ENCODE assay signal across 12 cellular contexts in genomic region chr3:4426261-4426781, GRCh38. TPM values are rescaled to one million over a fixed set of nuclear protein-coding genes. Genes with fewer than 3 reads are reported as not detected.
DNase-seq lines count a peak whose midpoint lies in the region; ATAC-seq, FAIRE-seq and TF ChIP-seq lines count a peak whose summit lies in the region.
"Had no signal": no experiment of that assay in that cellular context is flagged by ENCODE, and none has a peak within 500 bp of the region (broad histone marks: within the 10 kb centered on the region; RNA-seq: fewer than 3 reads in every experiment).

No MANE protein-coding gene starts in this region.

- TF ChIP-seq CTCF in HepG2 (CRISPR knock-in tag; IDR thresholded peaks at IDR 0.05) (no peak), right lobe of liver (IDR thresholded peaks at IDR 0.05) (no peak), hepatocyte (IDR thresholded peaks at IDR 0.05; ENCODE audit: poor library complexity) (no peak)

- peaks cover 8% of the 10 kb centered on the region for H3K79me2 ChIP-seq in HepG2 (ENCODE audit: insufficient read depth, low read length)
- peaks cover 3% of the 10 kb centered on the region for H3K79me2 ChIP-seq in hepatocyte

- H3K9me3 ChIP-seq in HepG2 (ENCODE audit: low read length) = no peaks in the 10 kb centered on the region
- no peaks in the 10 kb centered on the region for H3K9me3 ChIP-seq in right lobe of liver
- H3K9me3 ChIP-seq in hepatocyte (ENCODE audit: low read depth) = no peaks in the 10 kb centered on the region
- H3K9me3 ChIP-seq: BE2C, upper lobe of right lung had no signal

- peak overlapping the region; percentile 58 for H3K27ac ChIP-seq in HepG2 (ENCODE audit: extremely low read length, insufficient read depth, low read length)
- H3K27ac ChIP-seq in right lobe of liver = no peak overlapping the region
- peak overlapping the region; percentile 55 for H3K27ac ChIP-seq in hepatocyte
- H3K27ac ChIP-seq: upper lobe of right lung had no signal

- intact Hi-C loops in HepG2 (cut with micrococcal nuclease; ENCODE audit: unreplicated experiment) = no loop called here
- intact Hi-C loops in right lobe of liver (cut with DNase I) = no loop called here
- intact Hi-C loops in left colon (cut with DNase I, micrococcal nuclease) = no loop called here

- CTCF ChIA-PET in HepG2 (lab: Yijun Ruan, JAX; ENCODE audit: low intra/inter-chr PET ratio, low total read pairs) = no interaction called here

- H2AFZ ChIP-seq in HepG2 (ENCODE audit: low read length) (no peak overlapping the region), hepatocyte (no peak overlapping the region)

- peak overlapping the region; percentile 27 for H3K4me3 Mint-ChIP-seq in activated T-helper 17 cell treated with anti-CD3 and anti-CD28 coated beads, Interleukin-2, amount 50 U/mL, for 72 hours
- H3K4me3 Mint-ChIP-seq in T-helper 2 cell treated with Interferon-gamma antibody and Interleukin-4, amounts not matched to agents 5 μg/mL and 100 μg/mL, for 36 hours = no peak overlapping the region

- H3K27me3 ChIP-seq in HepG2 (ENCODE audit: control insufficient read depth in 1 of 2, insufficient read depth in 2 of 2, low read length in 2 of 2) (no peaks in the 10 kb centered on the region), right lobe of liver (no peaks in the 10 kb centered on the region), hepatocyte (no peaks in the 10 kb centered on the region)
- H3K27me3 ChIP-seq: BE2C, upper lobe of right lung had no signal

- DNase-seq in HepG2 (ENCODE audit: low spot score) (no peak), right lobe of liver (no peak), hepatocyte (ENCODE audit: low spot score) (no peak), left colon (no peak)
- DNase-seq in T-helper 2 cell treated with Interferon-gamma antibody and Interleukin-4, amounts not matched to agents 5 μg/mL and 100 μg/mL, for 36 hours (ENCODE audit: low spot score) = no peak
- DNase-seq: NCI-H1092, NCI-H526 treated with DMSO at 0.1 percent for 48 hours, upper lobe of right lung had no signal

- POLR2A ChIA-PET in HepG2 (lab: Yijun Ruan, JAX) = interaction anchor here (1.0 to 1.3 kb wide), 2 partner anchors 41 to 67 kb away, joined by 5 to 7 read pairs; partner anchors contain the start of genes ITPR1 and SUMF1

- peak overlapping the region; percentile 83 for H3K27ac Mint-ChIP-seq in activated T-helper 17 cell treated with anti-CD3 and anti-CD28 coated beads, Interleukin-2, amount 50 U/mL, for 72 hours
- H3K27ac Mint-ChIP-seq in T-helper 2 cell treated with Interferon-gamma antibody and Interleukin-4, amounts not matched to agents 5 μg/mL and 100 μg/mL, for 36 hours = no peak overlapping the region

- H3K9me3 Mint-ChIP-seq in activated T-helper 17 cell treated with anti-CD3 and anti-CD28 coated beads, Interleukin-2, amount 50 U/mL, for 72 hours = no peaks in the 10 kb centered on the region
- peaks cover 2% of the 10 kb centered on the region for H3K9me3 Mint-ChIP-seq in T-helper 2 cell treated with Interferon-gamma antibody and Interleukin-4, amounts not matched to agents 5 μg/mL and 100 μg/mL, for 36 hours

- peak overlapping the region; percentile 29; the same call in 1 of the 2 replicates for H3K9ac ChIP-seq in HepG2 (ENCODE audit: insufficient read depth, low read depth, low read length)

- H3K36me3 ChIP-seq in HepG2 (replicated peaks in 1 of 2; ENCODE audit: control insufficient read depth in 1 of 2, insufficient read depth in 2 of 2, low read length in 2 of 2) (peaks cover 3% of the 10 kb centered on the region in 2 experiments; a peak in 2 of 5 replicates), right lobe of liver (no peaks in the 10 kb centered on the region), hepatocyte (replicated peaks; ENCODE audit: insufficient read depth, low read depth) (no peaks in the 10 kb centered on the region)
- H3K36me3 ChIP-seq: BE2C, upper lobe of right lung had no signal

- H3K9me2 ChIP-seq in hepatocyte (replicated peaks; ENCODE audit: insufficient read depth) = no peaks in the 10 kb centered on the region

- WGBS in HepG2 (ENCODE audit: low lambda C conversion rate) = 92% methylated on average over 3 of the region's 3 CpGs
- 71% methylated on average over 3 of the region's 3 CpGs for WGBS in right lobe of liver (ENCODE audit: insufficient coverage, low coverage, low lambda C conversion rate, missing lambda C conversion rate)
- 74% methylated on average over 3 of the region's 3 CpGs for whole genome bisulfite sequencing in hepatocyte (ENCODE audit: low lambda C conversion rate, missing lambda C conversion rate)

- in situ Hi-C loops in HepG2 (cut with HindIII; ENCODE audit: extremely low pct_ligation_motif_present, low pct_unique_long_range_greater_than_20kb) = no loop called here

- H3K4me1 ChIP-seq in HepG2 (ENCODE audit: insufficient read depth, low read length) = peaks cover 27% of the 10 kb centered on the region
- no peaks in the 10 kb centered on the region for H3K4me1 ChIP-seq in right lobe of liver
- peaks cover 13% of the 10 kb centered on the region for H3K4me1 ChIP-seq in hepatocyte (ENCODE audit: insufficient read depth)
- H3K4me1 ChIP-seq: BE2C had no signal

- H3K4me2 ChIP-seq in HepG2 (ENCODE audit: low read depth, low read length) (peak overlapping the region; percentile 41; the same call in 1 of the 2 replicates), hepatocyte (peak overlapping the region; percentile 44)

- no peak for ATAC-seq in HepG2
- ATAC-seq in right lobe of liver = no peak
- peak; percentile 8 for ATAC-seq in activated T-helper 17 cell treated with anti-CD3 and anti-CD28 coated beads, Interleukin-2, amount 50 U/mL, for 72 hours (replicated peaks)
- ATAC-seq in HG02642 (IDR thresholded peaks at IDR 0.05; ENCODE audit: poor library complexity, unreplicated experiment) = no peak
- no peak for ATAC-seq in left colon
- no peak for ATAC-seq in GM19324 (IDR thresholded peaks at IDR 0.05; ENCODE audit: low FRiP score, unreplicated experiment)

- peaks cover 25% of the 10 kb centered on the region for H3K4me1 Mint-ChIP-seq in activated T-helper 17 cell treated with anti-CD3 and anti-CD28 coated beads, Interleukin-2, amount 50 U/mL, for 72 hours
- H3K4me1 Mint-ChIP-seq in T-helper 2 cell treated with Interferon-gamma antibody and Interleukin-4, amounts not matched to agents 5 μg/mL and 100 μg/mL, for 36 hours (ENCODE audit: low read depth) = peaks cover 10% of the 10 kb centered on the region

- no peaks in the 10 kb centered on the region for H3K36me3 Mint-ChIP-seq in activated T-helper 17 cell treated with anti-CD3 and anti-CD28 coated beads, Interleukin-2, amount 50 U/mL, for 72 hours (ENCODE audit: low read depth)
- H3K36me3 Mint-ChIP-seq in T-helper 2 cell treated with Interferon-gamma antibody and Interleukin-4, amounts not matched to agents 5 μg/mL and 100 μg/mL, for 36 hours (ENCODE audit: low read depth) = peaks cover 8% of the 10 kb centered on the region

- H3K4me3 ChIP-seq in HepG2 (replicated peaks in 1 of 3; ENCODE audit: insufficient read depth in 1 of 3, low read depth in 2 of 3, low read length in 3 of 3) (no peak overlapping the region), right lobe of liver (no peak overlapping the region), hepatocyte (no peak overlapping the region)
- H3K4me3 ChIP-seq: upper lobe of right lung had no signal

- no peak for TF ChIP-seq RAD21 in HepG2 (CRISPR knock-in tag; IDR thresholded peaks at IDR 0.05)

- no peak for FAIRE-seq in HepG2 (lab: Jason Lieb, UNC)

- no peak for TF ChIP-seq EP300 in HepG2 (IDR thresholded peaks at IDR 0.05; ENCODE audit: low read depth in 2 of 2, low read length in 2 of 2)
- no peak for TF ChIP-seq EP300 in HepG2 (CRISPR knock-in tag; IDR thresholded peaks at IDR 0.05; ENCODE audit: borderline replicate concordance)

- H3K27me3 Mint-ChIP-seq in activated T-helper 17 cell treated with anti-CD3 and anti-CD28 coated beads, Interleukin-2, amount 50 U/mL, for 72 hours = no peaks in the 10 kb centered on the region
- no peaks in the 10 kb centered on the region for H3K27me3 Mint-ChIP-seq in T-helper 2 cell treated with Interferon-gamma antibody and Interleukin-4, amounts not matched to agents 5 μg/mL and 100 μg/mL, for 36 hours (ENCODE audit: low read depth)

- TF ChIP-seq POLR2A in HepG2 (IDR thresholded peaks at IDR 0.05; ENCODE audit: insufficient read depth in 1 of 2, low read depth in 2 of 2, low read length in 2 of 2) (no peak), right lobe of liver (IDR thresholded peaks at IDR 0.05) (no peak)

- H4K20me1 ChIP-seq in HepG2 (ENCODE audit: insufficient read depth, low read length) (no peaks in the 10 kb centered on the region; the same call in 1 of the 2 replicates), hepatocyte (ENCODE audit: insufficient read depth, poor library complexity, severe bottlenecking) (no peaks in the 10 kb centered on the region)

- BruUV-seq in HepG2 (replicated peaks; lab: Mats Ljungman, UMichigan) = no TSS peak

RNA-seq across cellular contexts. Expression of gene SUMF1, which starts 40.7 kb away (rescaled TPM):
- total RNA-seq in HepG2 (2016; rRNA removed; fragmentation: Illumina TruSeq; extraction: Trizol) = 14.1 and 28.9 TPM in 2 replicates
- total RNA-seq in HepG2 (2016; cell fraction: cytosol; rRNA removed; fragmentation: Illumina TruSeq; extraction: Trizol; ENCODE audit: low read depth) = 9.1 and 10.4 TPM in 2 replicates
- total RNA-seq in HepG2 (2016; cell fraction: insoluble cytoplasmic fraction; rRNA removed; fragmentation: Illumina TruSeq; extraction: Trizol) = 15.7 and 30.9 TPM in 2 replicates
- total RNA-seq in HepG2 (2016; cell fraction: membrane; rRNA removed; fragmentation: Illumina TruSeq; extraction: Trizol) = 10.4 and 11.0 TPM in 2 replicates
- total RNA-seq in HepG2 (2016; cell fraction: nucleus; rRNA removed; fragmentation: Illumina TruSeq; extraction: Trizol) = 35.9 and 39.6 TPM in 2 replicates
- polyA plus RNA-seq in HepG2 (2011; rRNA removed) = 18.5 and 19.4 TPM in 2 replicates
- polyA plus RNA-seq in HepG2 (2011; cell fraction: cytosol; rRNA removed) = 25.4 and 26.1 TPM in 2 replicates
- 23.9 and 25.8 TPM in 2 replicates for polyA plus RNA-seq in HepG2 (2011; cell fraction: nucleus; rRNA removed)
- polyA plus RNA-seq in HepG2 (2012) = 13.5 and 16.1 TPM in 2 replicates
- 2.1 and 2.6 TPM in 2 replicates for polyA plus RNA-seq in HepG2 (2016; cell fraction: cytosol; fragmentation: Illumina TruSeq; extraction: Trizol; ENCODE audit: low read depth)
- 11.5 and 12.3 TPM in 2 replicates for polyA plus RNA-seq in HepG2 (2016; cell fraction: insoluble cytoplasmic fraction; fragmentation: Illumina TruSeq; extraction: Trizol; ENCODE audit: low read depth)
- 4.8 and 5.8 TPM in 2 replicates for polyA plus RNA-seq in HepG2 (2016; cell fraction: membrane; fragmentation: Illumina TruSeq; extraction: Trizol; ENCODE audit: low read depth)
- polyA plus RNA-seq in HepG2 (2016; cell fraction: nucleus; fragmentation: Illumina TruSeq; extraction: Trizol; ENCODE audit: insufficient read depth, low read depth) = 26.9 and 28.6 TPM in 2 replicates
- 41.6 and 45.0 TPM in 2 replicates for polyA minus RNA-seq in HepG2 (2011; rRNA and poly(A)+ RNA removed; ENCODE audit: low replicate concordance)
- polyA minus RNA-seq in HepG2 (2011; cell fraction: cytosol; rRNA and poly(A)+ RNA removed) = 10.6 and 13.7 TPM in 2 replicates
- 63.1 and 66.0 TPM in 2 replicates for polyA minus RNA-seq in HepG2 (2011; cell fraction: nucleus; rRNA and poly(A)+ RNA removed)
- total RNA-seq in right lobe of liver = 10 to 100 TPM; 15.9 to 32.4 (median 21.3) TPM
- total RNA-seq in activated T-helper 17 cell treated with anti-CD3 and anti-CD28 coated beads, Interleukin-2, amount 50 U/mL, for 72 hours = 1 to 10 TPM; 5.9 to 7.6 TPM
- 49.6 and 59.0 TPM in 2 replicates for total RNA-seq in hepatocyte
- polyA plus RNA-seq in hepatocyte = 43.1 and 55.5 TPM in 2 replicates
- 10 to 100 TPM; 35.1 to 39.3 TPM for total RNA-seq in left colon

Comparison
In these comparisons a context has a peak if more than half of its experiments do, and no peak if none do; other contexts are left out.
1. H3K27ac ChIP-seq: peak in HepG2 (single experiment) and hepatocyte (single experiment); none in right lobe of liver (0 of 3).